Comparison of ENCODE assay signal across 1 cellular context in genomic region chr3:172174396-172175253, GRCh38.
TF ChIP-seq lines count a peak whose summit lies in the region.

No MANE protein-coding gene starts in this region.

TF ChIP-seq in GM23338, 12 proteins besides CTCF, POLR2A, EP300 and RAD21:
- TF ChIP-seq REST (IDR thresholded peaks at IDR 0.05; ENCODE audit: unreplicated experiment) (no peak), NANOG (IDR thresholded peaks at IDR 0.05; ENCODE audit: borderline replicate concordance) (no peak; the same call in 1 of the 2 replicates), JUNB (IDR thresholded peaks at IDR 0.05; ENCODE audit: unreplicated experiment) (no peak), ZNF331 (CRISPR knock-in tag; IDR thresholded peaks at IDR 0.05; ENCODE audit: low read depth) (no peak), STAT1 (IDR thresholded peaks at IDR 0.05; ENCODE audit: unreplicated experiment) (no peak), POLR2AphosphoS5 (IDR thresholded peaks at IDR 0.05; ENCODE audit: low read depth) (no peak), CREB1 (CRISPR knock-in tag; IDR thresholded peaks at IDR 0.05; ENCODE audit: low read depth) (no peak), EZH2phosphoT487 (IDR thresholded peaks at IDR 0.05; ENCODE audit: unreplicated experiment) (no peak), ZNF114 (CRISPR knock-in tag; IDR thresholded peaks at IDR 0.05) (no peak), EZH2 (IDR thresholded peaks at IDR 0.05; ENCODE audit: low read depth, unreplicated experiment) (no peak)
- TF ChIP-seq, protein P1, sequence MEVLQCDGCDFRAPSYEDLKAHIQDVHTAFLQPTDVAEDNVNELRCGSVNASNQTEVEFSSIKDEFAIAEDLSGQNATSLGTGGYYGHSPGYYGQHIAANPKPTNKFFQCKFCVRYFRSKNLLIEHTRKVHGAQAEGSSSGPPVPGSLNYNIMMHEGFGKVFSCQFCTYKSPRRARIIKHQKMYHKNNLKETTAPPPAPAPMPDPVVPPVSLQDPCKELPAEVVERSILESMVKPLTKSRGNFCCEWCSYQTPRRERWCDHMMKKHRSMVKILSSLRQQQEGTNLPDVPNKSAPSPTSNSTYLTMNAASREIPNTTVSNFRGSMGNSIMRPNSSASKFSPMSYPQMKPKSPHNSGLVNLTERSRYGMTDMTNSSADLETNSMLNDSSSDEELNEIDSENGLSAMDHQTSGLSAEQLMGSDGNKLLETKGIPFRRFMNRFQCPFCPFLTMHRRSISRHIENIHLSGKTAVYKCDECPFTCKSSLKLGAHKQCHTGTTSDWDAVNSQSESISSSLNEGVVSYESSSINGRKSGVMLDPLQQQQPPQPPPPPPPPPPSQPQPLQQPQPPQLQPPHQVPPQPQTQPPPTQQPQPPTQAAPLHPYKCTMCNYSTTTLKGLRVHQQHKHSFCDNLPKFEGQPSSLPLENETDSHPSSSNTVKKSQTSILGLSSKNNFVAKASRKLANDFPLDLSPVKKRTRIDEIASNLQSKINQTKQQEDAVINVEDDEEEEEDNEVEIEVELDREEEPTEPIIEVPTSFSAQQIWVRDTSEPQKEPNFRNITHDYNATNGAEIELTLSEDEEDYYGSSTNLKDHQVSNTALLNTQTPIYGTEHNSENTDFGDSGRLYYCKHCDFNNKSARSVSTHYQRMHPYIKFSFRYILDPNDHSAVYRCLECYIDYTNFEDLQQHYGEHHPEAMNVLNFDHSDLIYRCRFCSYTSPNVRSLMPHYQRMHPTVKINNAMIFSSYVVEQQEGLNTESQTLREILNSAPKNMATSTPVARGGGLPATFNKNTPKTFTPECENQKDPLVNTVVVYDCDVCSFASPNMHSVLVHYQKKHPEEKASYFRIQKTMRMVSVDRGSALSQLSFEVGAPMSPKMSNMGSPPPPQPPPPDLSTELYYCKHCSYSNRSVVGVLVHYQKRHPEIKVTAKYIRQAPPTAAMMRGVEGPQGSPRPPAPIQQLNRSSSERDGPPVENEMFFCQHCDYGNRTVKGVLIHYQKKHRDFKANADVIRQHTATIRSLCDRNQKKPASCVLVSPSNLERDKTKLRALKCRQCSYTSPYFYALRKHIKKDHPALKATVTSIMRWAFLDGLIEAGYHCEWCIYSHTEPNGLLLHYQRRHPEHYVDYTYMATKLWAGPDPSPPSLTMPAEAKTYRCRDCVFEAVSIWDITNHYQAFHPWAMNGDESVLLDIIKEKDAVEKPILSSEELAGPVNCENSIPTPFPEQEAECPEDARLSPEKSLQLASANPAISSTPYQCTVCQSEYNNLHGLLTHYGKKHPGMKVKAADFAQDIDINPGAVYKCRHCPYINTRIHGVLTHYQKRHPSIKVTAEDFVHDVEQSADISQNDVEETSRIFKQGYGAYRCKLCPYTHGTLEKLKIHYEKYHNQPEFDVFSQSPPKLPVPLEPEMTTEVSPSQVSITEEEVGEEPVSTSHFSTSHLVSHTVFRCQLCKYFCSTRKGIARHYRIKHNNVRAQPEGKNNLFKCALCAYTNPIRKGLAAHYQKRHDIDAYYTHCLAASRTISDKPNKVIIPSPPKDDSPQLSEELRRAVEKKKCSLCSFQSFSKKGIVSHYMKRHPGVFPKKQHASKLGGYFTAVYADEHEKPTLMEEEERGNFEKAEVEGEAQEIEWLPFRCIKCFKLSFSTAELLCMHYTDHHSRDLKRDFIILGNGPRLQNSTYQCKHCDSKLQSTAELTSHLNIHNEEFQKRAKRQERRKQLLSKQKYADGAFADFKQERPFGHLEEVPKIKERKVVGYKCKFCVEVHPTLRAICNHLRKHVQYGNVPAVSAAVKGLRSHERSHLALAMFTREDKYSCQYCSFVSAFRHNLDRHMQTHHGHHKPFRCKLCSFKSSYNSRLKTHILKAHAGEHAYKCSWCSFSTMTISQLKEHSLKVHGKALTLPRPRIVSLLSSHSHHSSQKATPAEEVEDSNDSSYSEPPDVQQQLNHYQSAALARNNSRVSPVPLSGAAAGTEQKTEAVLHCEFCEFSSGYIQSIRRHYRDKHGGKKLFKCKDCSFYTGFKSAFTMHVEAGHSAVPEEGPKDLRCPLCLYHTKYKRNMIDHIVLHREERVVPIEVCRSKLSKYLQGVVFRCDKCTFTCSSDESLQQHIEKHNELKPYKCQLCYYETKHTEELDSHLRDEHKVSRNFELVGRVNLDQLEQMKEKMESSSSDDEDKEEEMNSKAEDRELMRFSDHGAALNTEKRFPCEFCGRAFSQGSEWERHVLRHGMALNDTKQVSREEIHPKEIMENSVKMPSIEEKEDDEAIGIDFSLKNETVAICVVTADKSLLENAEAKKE (CRISPR knock-in tag; IDR thresholded peaks at IDR 0.05), result no peak
- TF ChIP-seq, protein P2, sequence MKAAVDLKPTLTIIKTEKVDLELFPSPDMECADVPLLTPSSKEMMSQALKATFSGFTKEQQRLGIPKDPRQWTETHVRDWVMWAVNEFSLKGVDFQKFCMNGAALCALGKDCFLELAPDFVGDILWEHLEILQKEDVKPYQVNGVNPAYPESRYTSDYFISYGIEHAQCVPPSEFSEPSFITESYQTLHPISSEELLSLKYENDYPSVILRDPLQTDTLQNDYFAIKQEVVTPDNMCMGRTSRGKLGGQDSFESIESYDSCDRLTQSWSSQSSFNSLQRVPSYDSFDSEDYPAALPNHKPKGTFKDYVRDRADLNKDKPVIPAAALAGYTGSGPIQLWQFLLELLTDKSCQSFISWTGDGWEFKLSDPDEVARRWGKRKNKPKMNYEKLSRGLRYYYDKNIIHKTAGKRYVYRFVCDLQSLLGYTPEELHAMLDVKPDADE (IDR thresholded peaks at IDR 0.05), result no peak
TF ChIP-seq in GM23338: peak in this region for 0.
